ENCODE assay signal across 1 cellular context in genomic region chr12:74538491-74539258, GRCh38.
TF ChIP-seq lines count a peak whose summit lies in the region.

No MANE protein-coding gene starts in this region.

TF ChIP-seq in HEK293, 187 proteins besides CTCF, POLR2A, EP300 and RAD21 (continued from another document):
- TF ChIP-seq ZNF692 (tag by site-specific recombination; IDR thresholded peaks at IDR 0.05): no peak
